15 cellular contexts compared by ENCODE assay signal in genomic region chr7:94580601-94581000, GRCh38.
DNase-seq lines count a peak whose midpoint lies in the region; ATAC-seq, FAIRE-seq and TF ChIP-seq lines count a peak whose summit lies in the region.
"Had no signal": no experiment of that assay in that cellular context is flagged by ENCODE, and none has a peak within 500 bp of the region (broad histone marks: within the 10 kb centered on the region; RNA-seq: fewer than 3 reads in every experiment).

No MANE protein-coding gene starts in this region.

- FAIRE-seq in bronchial epithelial cell (lab: Jason Lieb, UNC): no peak
- FAIRE-seq: TTC549 had no signal

- no peak overlapping the region for H3K9ac ChIP-seq in mesenchymal stem cell (ENCODE audit: low read length)
- H3K9ac ChIP-seq: neural progenitor cell had no signal

- no peak overlapping the region for H2BK5ac ChIP-seq in mesenchymal stem cell (ENCODE audit: low read depth, low read length, poor library complexity, severe bottlenecking)

- intact Hi-C loops in Caco-2 (cut with micrococcal nuclease; ENCODE audit: unreplicated experiment): loop anchor here (1.0 to 2.0 kb wide), 5 partner anchors 14 to 400 kb away; no protein-coding TSS in a partner anchor

- no peak for ATAC-seq in HG02759 (IDR thresholded peaks at IDR 0.05; ENCODE audit: unreplicated experiment)
- ATAC-seq: Panc1 had no signal

- H2AFZ ChIP-seq in mesenchymal stem cell (ENCODE audit: low read depth, low read length): no peak overlapping the region
- H2AFZ ChIP-seq: neural progenitor cell had no signal

- no peaks in the 10 kb centered on the region for H3K79me1 ChIP-seq in mesenchymal stem cell (replicated peaks; ENCODE audit: low read length, poor library complexity, severe bottlenecking)

- no peak overlapping the region for H2BK120ac ChIP-seq in mesenchymal stem cell (ENCODE audit: low read depth, low read length)

- H2BK12ac ChIP-seq in mesenchymal stem cell (ENCODE audit: low read length in 2 of 2): no peak overlapping the region

- no peak overlapping the region for H3K23ac ChIP-seq in mesenchymal stem cell (ENCODE audit: low read length in 2 of 2)

- H3K36me3 ChIP-seq in Caco-2 (ENCODE audit: control insufficient read depth, insufficient read depth, low read length) (0 out of 2 replicates have a peak, but pooled peaks cover 2% of the 10 kb centered on the region), bronchial epithelial cell (ENCODE audit: control insufficient read depth, insufficient read depth, low read length) (no peaks in the 10 kb centered on the region), mesenchymal stem cell (ENCODE audit: control insufficient read depth in 1 of 2, insufficient read depth in 2 of 2, low read depth in 1 of 2, low read length in 2 of 2) (peaks cover 0 to 38% of the 10 kb centered on the region in 2 experiments)
- H3K36me3 ChIP-seq: ascending aorta, neural progenitor cell had no signal

- no peak overlapping the region for H4K91ac ChIP-seq in mesenchymal stem cell (ENCODE audit: low read length)

- H3K27ac ChIP-seq in mesenchymal stem cell (ENCODE audit: low read length, poor library complexity, severe bottlenecking): peak overlapping the region; percentile 43
- H3K27ac ChIP-seq: ascending aorta, neural progenitor cell had no signal

- H3K9me3 ChIP-seq in Caco-2 (peaks cover 13% of the 10 kb centered on the region; the same call in 1 of the 2 replicates), mesenchymal stem cell (ENCODE audit: control insufficient read depth, low read length) (peaks cover 11% of the 10 kb centered on the region)

- peaks cover 49% of the 10 kb centered on the region for H3K4me1 Mint-ChIP-seq in Caco-2 (ENCODE audit: low read depth, unreplicated experiment)
- no peaks in the 10 kb centered on the region for H3K4me1 Mint-ChIP-seq in activated naive CD8-positive, alpha-beta T cell treated with anti-CD3 and anti-CD28 coated beads for 36 hours
- H3K4me1 Mint-ChIP-seq: neural progenitor cell had no signal

- H3K4ac ChIP-seq in mesenchymal stem cell (ENCODE audit: low read depth in 1 of 2, low read length in 2 of 2): no peak overlapping the region

- no peak overlapping the region for H3K14ac ChIP-seq in mesenchymal stem cell (ENCODE audit: low read length in 2 of 2)

- no peak overlapping the region for H2BK15ac ChIP-seq in mesenchymal stem cell (ENCODE audit: low read depth, poor library complexity, severe bottlenecking)

- no peaks in the 10 kb centered on the region for H3K27me3 Mint-ChIP-seq in Caco-2 (ENCODE audit: insufficient read depth, unreplicated experiment)
- H3K27me3 Mint-ChIP-seq in activated naive CD8-positive, alpha-beta T cell treated with anti-CD3 and anti-CD28 coated beads for 36 hours: no peaks in the 10 kb centered on the region

- H3K18ac ChIP-seq in mesenchymal stem cell (ENCODE audit: low read depth in 1 of 2, low read length in 2 of 2): no peak overlapping the region

- WGBS in mesenchymal stem cell: no CpG with 5 or more reads among the region's 1 CpG

- TF ChIP-seq CTCF in Caco-2 (IDR thresholded peaks at IDR 0.05; ENCODE audit: insufficient read depth in 1 of 2, low read depth in 1 of 2, low read length in 1 of 2, severe bottlenecking in 1 of 2, unreplicated experiment in 1 of 2): no peak
- no peak for TF ChIP-seq CTCF in bronchial epithelial cell (IDR thresholded peaks at IDR 0.05; ENCODE audit: insufficient read depth, low read length, severe bottlenecking)

- no peak overlapping the region for H3K4me3 ChIP-seq in Caco-2 (ENCODE audit: low read depth, low read length)
- H3K4me3 ChIP-seq in bronchial epithelial cell (ENCODE audit: low read depth, low read length): no peak overlapping the region
- no peak overlapping the region for H3K4me3 ChIP-seq in mesenchymal stem cell (ENCODE audit: insufficient read depth in 1 of 2, low read depth in 1 of 2, low read length in 2 of 2)
- H3K4me3 ChIP-seq: ascending aorta, neural progenitor cell had no signal

- H3K27me3 ChIP-seq in Caco-2 (replicated peaks; ENCODE audit: control insufficient read depth, insufficient read depth, low read length) (no peaks in the 10 kb centered on the region), bronchial epithelial cell (ENCODE audit: control insufficient read depth, insufficient read depth, low read length) (no peaks in the 10 kb centered on the region), mesenchymal stem cell (ENCODE audit: control insufficient read depth in 1 of 2, insufficient read depth in 1 of 2, low read length in 2 of 2) (no peaks in the 10 kb centered on the region)
- H3K27me3 ChIP-seq: ascending aorta, neural progenitor cell had no signal

- peak overlapping the region; percentile 88 for H3K27ac Mint-ChIP-seq in Caco-2 (ENCODE audit: unreplicated experiment)
- H3K27ac Mint-ChIP-seq in activated naive CD8-positive, alpha-beta T cell treated with anti-CD3 and anti-CD28 coated beads for 36 hours: no peak overlapping the region
- H3K27ac Mint-ChIP-seq: neural progenitor cell had no signal

- H3K4me1 ChIP-seq in Caco-2 (peaks cover 47% of the 10 kb centered on the region), mesenchymal stem cell (ENCODE audit: control insufficient read depth, insufficient read depth, low read depth, low read length) (no peaks in the 10 kb centered on the region)
- H3K4me1 ChIP-seq: ascending aorta had no signal

- no peak overlapping the region for H2AK5ac ChIP-seq in mesenchymal stem cell (ENCODE audit: low read length, severe bottlenecking)

- POLR2A ChIA-PET in Caco-2 (lab: Charles Lee): no interaction called here

- no TSS peak for BruUV-seq in Caco-2 (replicated peaks; lab: Mats Ljungman, UMichigan)

- H4K8ac ChIP-seq in mesenchymal stem cell (ENCODE audit: low read length): no peak overlapping the region

- H3K4me3 Mint-ChIP-seq in Caco-2 (ENCODE audit: unreplicated experiment): peak overlapping the region; percentile 40
- no peak overlapping the region for H3K4me3 Mint-ChIP-seq in activated naive CD8-positive, alpha-beta T cell treated with anti-CD3 and anti-CD28 coated beads for 36 hours
- H3K4me3 Mint-ChIP-seq: neural progenitor cell had no signal

- CTCF ChIA-PET in Caco-2 (lab: Charles Lee): no interaction called here

- peaks cover 33% of the 10 kb centered on the region for H3K9me3 Mint-ChIP-seq in Caco-2 (ENCODE audit: unreplicated experiment)
- peaks cover 9% of the 10 kb centered on the region for H3K9me3 Mint-ChIP-seq in activated naive CD8-positive, alpha-beta T cell treated with anti-CD3 and anti-CD28 coated beads for 36 hours

- DNase-seq in Caco-2 (peak; percentile 70 to 79), HuH-7 (ENCODE audit: low spot score) (peak; percentile 30), bronchial epithelial cell (ENCODE audit: low read depth) (peak; percentile 25), mesenchymal stem cell (peak; percentile 8)
- no peak for DNase-seq in activated CD8-positive, alpha-beta memory T cell treated with anti-CD3 and anti-CD28 coated beads for 24 hours
- no peak for DNase-seq in activated naive CD8-positive, alpha-beta T cell treated with anti-CD3 and anti-CD28 coated beads for 36 hours
- no peak for DNase-seq in stimulated activated CD4-positive, alpha-beta T cell treated with anti-CD3 and anti-CD28 coated beads, Interleukin-2, amount 100 ng/mL, for 24 hours
- DNase-seq: activated CD8-positive, alpha-beta memory T cell treated with anti-CD3 and anti-CD28 coated beads, Interleukin-2, amount 50 U/mL, for 48 hours; COR-L47; NCI-H146 had no signal

- no peak overlapping the region for H3K4me2 ChIP-seq in mesenchymal stem cell (ENCODE audit: low read length, poor library complexity, severe bottlenecking)
- H3K4me2 ChIP-seq: neural progenitor cell had no signal

- H3K36me3 Mint-ChIP-seq in Caco-2 (ENCODE audit: insufficient read depth, unreplicated experiment): peaks cover 32% of the 10 kb centered on the region
- H3K36me3 Mint-ChIP-seq in activated naive CD8-positive, alpha-beta T cell treated with anti-CD3 and anti-CD28 coated beads for 36 hours: peaks cover 36% of the 10 kb centered on the region

Comparison
In these comparisons a context has a peak if more than half of its experiments do, and no peak if none do; other contexts are left out.
1. DNase-seq: peak in Caco-2 (2 of 2), HuH-7 (single experiment), bronchial epithelial cell (single experiment) and mesenchymal stem cell (single experiment); none in activated CD8-positive, alpha-beta memory T cell treated with anti-CD3 and anti-CD28 coated beads for 24 hours (single experiment), activated naive CD8-positive, alpha-beta T cell treated with anti-CD3 and anti-CD28 coated beads for 36 hours (single experiment) and stimulated activated CD4-positive, alpha-beta T cell treated with anti-CD3 and anti-CD28 coated beads, Interleukin-2, amount 100 ng/mL, for 24 hours (0 of 2).